1 cellular context compared by ENCODE assay signal in genomic region chr11:64533501-64533900, GRCh38.
TF ChIP-seq lines count a peak whose summit lies in the region.

No MANE protein-coding gene starts in this region.

TF ChIP-seq in K562, 482 proteins besides CTCF, POLR2A, EP300 and RAD21:
- no peak for TF ChIP-seq ARID2 (IDR thresholded peaks at IDR 0.05)
- TF ChIP-seq EGR1 (conservative IDR thresholded peaks at IDR 0.05): peak; percentile 29; the same call in 1 of the 2 replicates
- TF ChIP-seq PRDM10 (IDR thresholded peaks at IDR 0.05; ENCODE audit: partially characterized antibody): no peak
- no peak for TF ChIP-seq HES1 (IDR thresholded peaks at IDR 0.05; ENCODE audit: low read depth)
